17 cellular contexts compared by ENCODE assay signal in genomic region chr11:124887667-124888013, GRCh38. TPM values are rescaled to one million over a fixed set of nuclear protein-coding genes. Genes with fewer than 3 reads are reported as not detected.
DNase-seq lines count a peak whose midpoint lies in the region; ATAC-seq and TF ChIP-seq lines count a peak whose summit lies in the region.
"Had no signal": no experiment of that assay in that cellular context is flagged by ENCODE, and none has a peak within 500 bp of the region (broad histone marks: within the 10 kb centered on the region; RNA-seq: fewer than 3 reads in every experiment).

No MANE protein-coding gene starts in this region.

- POLR2A ChIA-PET in PC-9 (lab: Charles Lee; ENCODE audit: unreplicated experiment): no interaction called here

- no peak for TF ChIP-seq CTCF in left ventricle myocardium inferior (IDR thresholded peaks at IDR 0.05; ENCODE audit: borderline replicate concordance)
- no peak for TF ChIP-seq CTCF in nephron (IDR thresholded peaks at IDR 0.05; ENCODE audit: unreplicated experiment in 3 of 3)
- TF ChIP-seq CTCF in spleen (IDR thresholded peaks at IDR 0.05 in 8 of 11, conservative IDR thresholded peaks at IDR 0.05 in 3 of 11): no peak
- TF ChIP-seq CTCF in thyroid gland (IDR thresholded peaks at IDR 0.05): no peak
- TF ChIP-seq CTCF in PC-9 (conservative IDR thresholded peaks at IDR 0.05): no peak

- WGBS in right cardiac atrium: 67% methylated on average over 3 of the region's 3 CpGs
- WGBS in spleen, 5 donors: 63 to 85% (median 80%) methylated on average over 2 to 3 of the region's 3 CpGs
- 88 to 89% methylated on average over 3 of the region's 3 CpGs for WGBS in thyroid gland, 2 donors

- H3K9me3 Mint-ChIP-seq in nephron: no peaks in the 10 kb centered on the region
- H3K9me3 Mint-ChIP-seq: CD8-positive, alpha-beta memory T cell; GM23338 had no signal

- DNase-seq in left ventricle myocardium inferior: no peak
- DNase-seq in right cardiac atrium: no peak
- DNase-seq in spleen: no peak
- no peak for DNase-seq in medulla oblongata (ENCODE audit: extremely low spot score)
- no peak for DNase-seq in thyroid gland
- DNase-seq in PC-9: no peak
- DNase-seq: ACHN; BE2C; C1 segment of cervical spinal cord; CD4-positive, CD25-positive, alpha-beta regulatory T cell; CD8-positive, alpha-beta memory T cell; HCEC 1CT; IMR-90 had no signal

- peaks cover 7% of the 10 kb centered on the region for H3K27me3 Mint-ChIP-seq in nephron (ENCODE audit: low read depth)

- no peak overlapping the region for H2AFZ ChIP-seq in PC-9
- H2AFZ ChIP-seq: GM23338 had no signal

- peak overlapping the region in 2 of 3 experiments; percentile 71 to 75 for H3K27ac Mint-ChIP-seq in nephron
- H3K27ac Mint-ChIP-seq: CD4-positive, CD25-positive, alpha-beta regulatory T cell; GM23338 had no signal

- H3K4me1 ChIP-seq in left ventricle myocardium inferior (peaks cover 98% of the 10 kb centered on the region), right cardiac atrium (ENCODE audit: control insufficient read depth, insufficient read depth, low read length) (peaks cover 8% of the 10 kb centered on the region), spleen (peaks cover 8 to 98% (median 60%) of the 10 kb centered on the region in 6 donors), thyroid gland (peaks cover 0 to 12% of the 10 kb centered on the region in 2 donors), PC-9 (replicated peaks; ENCODE audit: insufficient read depth) (no peaks in the 10 kb centered on the region)

- intact Hi-C loops in left ventricle myocardium inferior (cut with micrococcal nuclease): no loop called here
- intact Hi-C loops in right cardiac atrium (cut with DNase I): no loop called here
- intact Hi-C loops in spleen (cut with DNase I; ENCODE audit: low total_unique reads): no loop called here
- intact Hi-C loops in thyroid gland (cut with DNase I): no loop called here
- intact Hi-C loops in PC-9 (cut with micrococcal nuclease; ENCODE audit: unreplicated experiment): loop anchor here (10.0 kb wide), 1 partner anchor 677 kb away; the partner anchor contains the start of gene EI24

- H3K9me3 ChIP-seq in left ventricle myocardium inferior (replicated peaks) (no peaks in the 10 kb centered on the region), right cardiac atrium (ENCODE audit: control insufficient read depth, low read length) (no peaks in the 10 kb centered on the region), spleen (no peaks in the 10 kb centered on the region), thyroid gland (no peaks in the 10 kb centered on the region), PC-9 (ENCODE audit: insufficient read depth, low read depth) (no peaks in the 10 kb centered on the region)
- H3K9me3 ChIP-seq: BE2C, Caco-2 had no signal

- no peaks in the 10 kb centered on the region for H3K79me2 ChIP-seq in PC-9 (ENCODE audit: low read depth)

- H3K36me3 Mint-ChIP-seq in nephron (ENCODE audit: low read depth): no peaks in the 10 kb centered on the region
- H3K36me3 Mint-ChIP-seq: CD4-positive, CD25-positive, alpha-beta regulatory T cell; CD8-positive, alpha-beta memory T cell had no signal

- no peaks in the 10 kb centered on the region for H3F3A ChIP-seq in PC-9 (ENCODE audit: insufficient read depth, low read depth)

- CTCF ChIA-PET in PC-9 (lab: Charles Lee): no interaction called here

- peaks cover 61% of the 10 kb centered on the region for H3K4me1 Mint-ChIP-seq in nephron
- H3K4me1 Mint-ChIP-seq: CD8-positive, alpha-beta memory T cell had no signal

- peaks cover 12% of the 10 kb centered on the region for H3K27me3 ChIP-seq in left ventricle myocardium inferior (ENCODE audit: low read depth)
- no peaks in the 10 kb centered on the region for H3K27me3 ChIP-seq in right cardiac atrium (ENCODE audit: control insufficient read depth, insufficient read depth)
- H3K27me3 ChIP-seq in spleen (replicated peaks in 1 of 7): no peaks in the 10 kb centered on the region
- H3K27me3 ChIP-seq in thyroid gland: no peaks in the 10 kb centered on the region
- H3K27me3 ChIP-seq in PC-9 (ENCODE audit: insufficient read depth, low read depth): peaks cover 37% of the 10 kb centered on the region
- H3K27me3 ChIP-seq: BE2C had no signal

- no peak overlapping the region for H3K4me2 ChIP-seq in PC-9
- H3K4me2 ChIP-seq: GM23338 had no signal

- H3K9me2 ChIP-seq in PC-9 (ENCODE audit: insufficient read depth): no peaks in the 10 kb centered on the region

- no peak overlapping the region for H3K4me3 ChIP-seq in left ventricle myocardium inferior
- no peak overlapping the region for H3K4me3 ChIP-seq in right cardiac atrium (ENCODE audit: low read length)
- H3K4me3 ChIP-seq in spleen: no peak overlapping the region
- no peak overlapping the region for H3K4me3 ChIP-seq in thyroid gland (replicated peaks in 1 of 3)
- H3K4me3 ChIP-seq in PC-9: no peak overlapping the region
- H3K4me3 ChIP-seq: GM23338 had no signal

- TF ChIP-seq POLR2A in spleen (IDR thresholded peaks at IDR 0.05): no peak
- no peak for TF ChIP-seq POLR2A in thyroid gland (IDR thresholded peaks at IDR 0.05)

- no peaks in the 10 kb centered on the region for H4K20me1 ChIP-seq in PC-9 (ENCODE audit: insufficient read depth)

- no TSS peak for BruUV-seq in PC-9 (replicated peaks; lab: Mats Ljungman, UMichigan)

- peaks cover 21% of the 10 kb centered on the region for H3K36me3 ChIP-seq in left ventricle myocardium inferior
- H3K36me3 ChIP-seq in spleen: peaks cover 0 to 45% (median 0%) of the 10 kb centered on the region in 6 donors
- H3K36me3 ChIP-seq in thyroid gland: no peaks in the 10 kb centered on the region
- H3K36me3 ChIP-seq in PC-9 (ENCODE audit: low read depth): no peaks in the 10 kb centered on the region
- H3K36me3 ChIP-seq: BE2C had no signal

- H3K4me3 Mint-ChIP-seq in nephron: no peak overlapping the region
- H3K4me3 Mint-ChIP-seq: CD4-positive, CD25-positive, alpha-beta regulatory T cell; CD8-positive, alpha-beta memory T cell; GM23338 had no signal

- no peak for ATAC-seq in right cardiac atrium
- ATAC-seq: GM23338 had no signal

- peak overlapping the region; percentile 7 for H3K27ac ChIP-seq in left ventricle myocardium inferior (replicated peaks)
- H3K27ac ChIP-seq in right cardiac atrium (ENCODE audit: low read length): no peak overlapping the region
- H3K27ac ChIP-seq in spleen: peak overlapping the region in 5 of 8 donors; percentile 11 to 79 (median 33)
- H3K27ac ChIP-seq in thyroid gland: no peak overlapping the region
- no peak overlapping the region for H3K27ac ChIP-seq in PC-9
- H3K27ac ChIP-seq: HL-60 had no signal

RNA-seq across cellular contexts. Expression of gene ROBO4, which starts 10.0 kb away (rescaled TPM):
- total RNA-seq in left ventricle myocardium inferior (20.7 TPM), right cardiac atrium (10 to 100 TPM; 11.7 to 17.4 (median 15.0) TPM), spleen (100 to 1,000 TPM in 6 of 7 donors, 10 to 100 TPM in 1; 96.9 to 246 (median 147) TPM), thyroid gland (10 to 100 TPM; 12.3 to 47.6 (median 32.6) TPM), PC-9 (2021) (0.20 TPM in 1 of 2 replicates, not detected in the other)
- polyA plus RNA-seq in right cardiac atrium (16.8 TPM), spleen (10 to 100 TPM in 2 of 3 donors, 1 to 10 TPM in 1; 6.7 to 53.2 (median 24.9) TPM)
- total RNA-seq: Caco-2; CD8-positive, alpha-beta memory T cell; GM23338 had no signal
- polyA plus RNA-seq: CD8-positive, alpha-beta memory T cell; GM23338 had no signal

RNA-seq across cellular contexts. Expression of gene ROBO3, which starts 22.4 kb away (rescaled TPM):
- total RNA-seq in left ventricle myocardium inferior (3.9 TPM), right cardiac atrium (10 to 100 TPM in 2 of 4 donors, 1 to 10 TPM in 2; 9.8 to 11.0 (median 10.2) TPM), spleen (10 to 100 TPM; 13.2 to 35.0 (median 25.0) TPM), thyroid gland (10 to 100 TPM in 2 of 4 donors, 1 to 10 TPM in 2; 6.7 to 19.8 (median 10.1) TPM), PC-9 (2021) (1.3 and 1.5 TPM in 2 replicates)
- polyA plus RNA-seq in right cardiac atrium (15.4 TPM), spleen (10 to 100 TPM; 15.5 to 43.2 (median 25.9) TPM)

RNA-seq across cellular contexts. Expression of gene HEPN1, which starts 31.4 kb away (rescaled TPM):
- total RNA-seq in left ventricle myocardium inferior (not detected), right cardiac atrium (not detected), spleen (under 1 TPM in 1 of 7 donors, not detected in 6; 0.25 TPM), thyroid gland (not detected), PC-9 (2021) (not detected in 2 replicates)
- polyA plus RNA-seq in right cardiac atrium (not detected), spleen (not detected)
- total RNA-seq: Caco-2; CD4-positive, CD25-positive, alpha-beta regulatory T cell; CD8-positive, alpha-beta memory T cell; GM23338; IMR-90 had no signal
- polyA plus RNA-seq: CD4-positive, CD25-positive, alpha-beta regulatory T cell; CD8-positive, alpha-beta memory T cell; GM23338; IMR-90 had no signal

RNA-seq across cellular contexts. Expression of gene HEPACAM, which starts 48.2 kb away (rescaled TPM):
- total RNA-seq in left ventricle myocardium inferior: not detected
- total RNA-seq in right cardiac atrium: 1 to 10 TPM in 1 of 4 donors, under 1 TPM in 3; 0.26 to 1.9 (median 0.38) TPM
- 0.43 TPM for polyA plus RNA-seq in right cardiac atrium
- total RNA-seq in spleen: 1 to 10 TPM in 1 of 7 donors, not detected in 6; 2.7 TPM
- under 1 TPM; 0.04 to 0.38 (median 0.22) TPM for polyA plus RNA-seq in spleen
- 1 to 10 TPM in 1 of 4 donors, under 1 TPM in 2, not detected in 1; 0.27 to 1.1 (median 0.45) TPM for total RNA-seq in thyroid gland
- total RNA-seq in PC-9 (2021): not detected in 2 replicates
- total RNA-seq: CD4-positive, CD25-positive, alpha-beta regulatory T cell; CD8-positive, alpha-beta memory T cell had no signal
- polyA plus RNA-seq: CD4-positive, CD25-positive, alpha-beta regulatory T cell; CD8-positive, alpha-beta memory T cell; GM23338 had no signal

Comparison
In these comparisons a context has a peak if more than half of its experiments do, and no peak if none do; other contexts are left out.
1. H3K27ac ChIP-seq: peak in left ventricle myocardium inferior (single experiment) and spleen (5 of 8); none in right cardiac atrium (single experiment), thyroid gland (0 of 3) and PC-9 (single experiment).
2. RNA of gene ROBO4, which starts 10.0 kb away (total RNA-seq): 96.9 to 246 TPM in spleen, 12.3 to 47.6 TPM in thyroid gland, 20.7 TPM in left ventricle myocardium inferior (single experiment) and 11.7 to 17.4 TPM in right cardiac atrium; 0.20 TPM in PC-9; every median in the first group is over 10 times any median in the second.